8 cellular contexts compared by ENCODE assay signal in the genomic region with DNA sequence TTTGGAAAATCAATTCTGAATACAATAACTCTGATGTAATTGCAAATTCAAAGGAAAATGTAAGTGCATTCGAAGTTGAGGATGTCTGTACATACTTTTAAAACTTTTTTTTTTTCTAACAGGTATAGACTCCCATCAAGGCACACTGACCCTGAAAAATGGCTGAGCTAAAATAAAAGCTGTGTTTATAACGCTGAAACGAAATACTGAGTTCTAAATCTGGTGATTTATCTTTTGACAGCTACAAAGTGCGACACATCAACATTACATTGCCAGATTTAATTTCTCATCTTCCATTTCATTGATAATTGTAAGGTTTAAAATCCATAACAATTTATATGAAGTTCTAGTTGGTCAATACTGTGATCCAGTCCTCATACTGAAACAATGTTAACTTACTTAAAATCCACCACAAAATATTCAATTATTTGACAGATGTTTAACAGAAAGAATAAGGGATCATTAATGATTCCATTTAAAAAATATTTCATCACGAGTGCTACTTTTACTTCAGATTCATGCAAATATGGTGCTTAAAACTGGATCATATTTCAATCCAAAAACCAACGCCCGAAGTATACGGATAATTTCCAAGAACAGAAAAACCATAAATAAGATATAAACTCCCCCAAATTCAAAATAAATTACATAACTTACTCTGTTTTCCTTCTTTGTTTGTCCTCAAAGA. TPM values are rescaled to one million over a fixed set of nuclear protein-coding genes. Genes with fewer than 3 reads are reported as not detected.
DNase-seq lines count a peak whose midpoint lies in the region; ATAC-seq and TF ChIP-seq lines count a peak whose summit lies in the region.

No MANE protein-coding gene starts in this region.

- TF ChIP-seq CTCF in AG04449 (IDR thresholded peaks at IDR 0.05; ENCODE audit: insufficient read depth, low read length, missing control alignments) (no peak), breast epithelium (IDR thresholded peaks at IDR 0.05) (no peak)

- H3K27ac ChIP-seq in HUES6 (ENCODE audit: low read depth, low read length) (no peak overlapping the region), breast epithelium (peak overlapping the region; percentile 89 to 94), mucosa of rectum (ENCODE audit: low read depth in 2 of 2, low read length in 2 of 2) (peak overlapping the region in 1 of 2 donors; percentile 78)

- H3K36me3 ChIP-seq in HUES6 (ENCODE audit: control insufficient read depth, insufficient read depth, low read length) (no peaks in the 10 kb centered on the region), breast epithelium (no peaks in the 10 kb centered on the region), mucosa of rectum (ENCODE audit: control insufficient read depth in 2 of 2, insufficient read depth in 2 of 2, low read length in 2 of 2) (no peaks in the 10 kb centered on the region)

- POLR2A ChIA-PET in AG04449 (lab: Yijun Ruan, JAX) = no interaction called here

- ATAC-seq in GM19467 (IDR thresholded peaks at IDR 0.05; ENCODE audit: unreplicated experiment) = no peak

- peaks cover 9% of the 10 kb centered on the region for H3K4me1 ChIP-seq in HUES6 (ENCODE audit: control insufficient read depth, insufficient read depth, low read length)
- H3K4me1 ChIP-seq in breast epithelium = no peaks in the 10 kb centered on the region
- peaks cover 4 to 11% of the 10 kb centered on the region in 2 donors for H3K4me1 ChIP-seq in mucosa of rectum (ENCODE audit: control insufficient read depth in 2 of 2, insufficient read depth in 2 of 2, low read length in 2 of 2)

- intact Hi-C loops in breast epithelium (cut with DNase I; ENCODE audit: low total_unique reads) = loop anchor here (5.0 kb wide), 1 partner anchor 1418 kb away; no protein-coding TSS in a partner anchor
- intact Hi-C loops in posterior vena cava (cut with DNase I) = no loop called here

- H3K9me3 ChIP-seq in HUES6 (ENCODE audit: control insufficient read depth, insufficient read depth, low read depth, low read length) = no peaks in the 10 kb centered on the region
- H3K9me3 ChIP-seq in breast epithelium = no peaks in the 10 kb centered on the region
- H3K9me3 ChIP-seq in mucosa of rectum (ENCODE audit: control insufficient read depth in 2 of 2, low read length in 2 of 2) = no peaks in the 10 kb centered on the region

- H3K27me3 ChIP-seq in HUES6 (ENCODE audit: control insufficient read depth, insufficient read depth, low read length) = no peaks in the 10 kb centered on the region
- H3K27me3 ChIP-seq in breast epithelium = no peaks in the 10 kb centered on the region
- no peaks in the 10 kb centered on the region for H3K27me3 ChIP-seq in mucosa of rectum (ENCODE audit: control insufficient read depth in 2 of 2, insufficient read depth in 2 of 2, low read length in 2 of 2)

- CTCF ChIA-PET in AG04449 (lab: Yijun Ruan, JAX) = interaction anchor here (1.2 kb wide), 1 partner anchor 12 kb away, joined by 3 read pairs; no protein-coding TSS in a partner anchor

- no peak for TF ChIP-seq POLR2A in breast epithelium (IDR thresholded peaks at IDR 0.05)

- no peak for DNase-seq in AG04449 (ENCODE audit: low read depth, low spot score)
- DNase-seq in breast epithelium (ENCODE audit: low spot score in 2 of 2) = no peak
- DNase-seq in posterior vena cava (ENCODE audit: low spot score) = no peak
- no peak for DNase-seq in NCI-H1436 (lab: John Stamatoyannopoulos, UW)
- no peak for DNase-seq in activated CD4-positive, alpha-beta T cell treated with anti-CD3 and anti-CD28 coated beads, Interleukin-2, amount 50 U/mL, for 4 hours

- H3K4me3 ChIP-seq in AG04449 (ENCODE audit: low read depth, low read length) = peak overlapping the region; percentile 67
- H3K4me3 ChIP-seq in HUES6 (ENCODE audit: low read depth, low read length) = peak overlapping the region; percentile 87
- peak overlapping the region; percentile 90 to 92 (median 92) for H3K4me3 ChIP-seq in breast epithelium
- H3K4me3 ChIP-seq in mucosa of rectum (ENCODE audit: low read length in 2 of 2) = peak overlapping the region in 1 of 2 donors; percentile 85

- H3K9ac ChIP-seq in HUES6 (ENCODE audit: low read length) (peak overlapping the region; percentile 95), mucosa of rectum (ENCODE audit: low read depth in 1 of 2, low read length in 2 of 2) (peak overlapping the region; percentile 10 to 87)

RNA-seq across cellular contexts. Expression of a gene that starts 1.4 kb away (rescaled TPM):
- total RNA-seq in breast epithelium = 10 to 100 TPM; 26.5 to 36.4 (median 26.7) TPM
- total RNA-seq in posterior vena cava = 10 to 100 TPM; 32.1 to 33.4 TPM
